Comparison of ENCODE assay signal across 8 cellular contexts in the genomic region with DNA sequence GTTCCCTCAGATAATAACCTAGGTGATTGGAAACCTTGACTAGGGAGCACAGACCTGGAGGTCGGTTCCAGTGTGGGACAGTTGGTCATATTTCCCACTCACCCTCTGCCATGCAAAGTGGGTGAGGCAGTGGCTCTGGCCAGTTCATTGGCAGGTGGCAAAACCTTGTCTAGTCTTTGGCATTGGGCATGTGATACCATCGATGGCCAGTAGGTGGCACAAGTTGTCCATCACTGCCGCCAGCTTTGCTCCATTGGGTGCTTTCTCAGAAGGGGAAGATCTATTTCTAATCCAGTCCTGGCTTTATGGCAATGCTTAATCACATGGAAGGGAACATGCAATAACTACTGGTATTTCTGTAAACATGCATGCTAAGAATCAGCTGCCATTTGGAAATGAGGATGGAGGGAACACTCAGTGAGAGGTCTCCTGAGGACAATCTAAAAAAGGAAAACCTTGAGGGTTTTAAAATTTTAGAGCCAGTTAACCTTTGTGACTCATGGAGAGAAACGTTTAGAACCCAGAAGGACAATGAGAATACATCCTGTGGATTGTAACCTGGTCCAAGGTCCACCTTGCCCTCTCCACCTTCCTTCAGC.
DNase-seq lines count a peak whose midpoint lies in the region; ATAC-seq and TF ChIP-seq lines count a peak whose summit lies in the region.
"Not testable (repeated sequence)": the region's sequence is repeated elsewhere in the genome, so short reads cannot be mapped to it uniquely, and the experiment has no call there.

No MANE protein-coding gene starts in this region.

- not testable (repeated sequence) for H3K9me3 ChIP-seq in CD8-positive, alpha-beta T cell (ENCODE audit: low read length); mesenchymal stem cell (ENCODE audit: control insufficient read depth, low read length)

- not testable (repeated sequence) for H3K27me3 Mint-ChIP-seq in CD8-positive, alpha-beta T cell (ENCODE audit: low read depth); T-cell; brain; stimulated activated naive B cell treated with anti-CD40 and anti-IgM and Interleukin-4, amounts not matched to agents 10 μg/mL and 1 μg/mL and 100 μg/mL, for 72 hours

- CTCF ChIA-PET in CD8-positive, alpha-beta T cell (lab: Charles Lee); T-cell (lab: Charles Lee): not testable (repeated sequence)

- POLR2A ChIA-PET in CD8-positive, alpha-beta T cell (lab: Charles Lee); T-cell (lab: Charles Lee): not testable (repeated sequence)

- H3K36me3 ChIP-seq in CD8-positive, alpha-beta T cell (ENCODE audit: insufficient read depth, low read length); mesenchymal stem cell (ENCODE audit: control insufficient read depth in 1 of 2, insufficient read depth in 2 of 2, low read depth in 1 of 2, low read length in 2 of 2): not testable (repeated sequence)

- not testable (repeated sequence) for H3K9ac ChIP-seq in mesenchymal stem cell (ENCODE audit: low read length)

- not testable (repeated sequence) for H3K36me3 Mint-ChIP-seq in CD8-positive, alpha-beta T cell; T-cell; brain; stimulated activated naive B cell treated with anti-CD40 and anti-IgM and Interleukin-4, amounts not matched to agents 10 μg/mL and 1 μg/mL and 100 μg/mL, for 72 hours

- H3K4me3 Mint-ChIP-seq in CD8-positive, alpha-beta T cell; T-cell; brain; stimulated activated naive B cell treated with anti-CD40 and anti-IgM and Interleukin-4, amounts not matched to agents 10 μg/mL and 1 μg/mL and 100 μg/mL, for 72 hours: not testable (repeated sequence)

- not testable (repeated sequence) for H2BK5ac ChIP-seq in mesenchymal stem cell (ENCODE audit: low read depth, low read length, poor library complexity, severe bottlenecking)

- not testable (repeated sequence) for H3K27ac ChIP-seq in CD8-positive, alpha-beta T cell (ENCODE audit: low read depth, low read length); mesenchymal stem cell (ENCODE audit: low read length, poor library complexity, severe bottlenecking)

- H3K23ac ChIP-seq in mesenchymal stem cell (ENCODE audit: low read length in 2 of 2): not testable (repeated sequence)

- not testable (repeated sequence) for H2BK15ac ChIP-seq in mesenchymal stem cell (ENCODE audit: low read depth, poor library complexity, severe bottlenecking)

- H4K8ac ChIP-seq in mesenchymal stem cell (ENCODE audit: low read length): not testable (repeated sequence)

- H2AK5ac ChIP-seq in mesenchymal stem cell (ENCODE audit: low read length, severe bottlenecking): not testable (repeated sequence)

- not testable (repeated sequence) for H3K4me2 ChIP-seq in mesenchymal stem cell (ENCODE audit: low read length, poor library complexity, severe bottlenecking)

- DNase-seq in CD8-positive, alpha-beta T cell; stimulated activated naive B cell treated with anti-CD40 and anti-IgM and Interleukin-4, amounts not matched to agents 10 μg/mL and 1 μg/mL and 100 μg/mL, for 72 hours: not testable (repeated sequence)
- DNase-seq in T-cell: peak in 5 of 34 experiments; percentile 0 to 17 (median 11)
- peak; percentile 6 for DNase-seq in foreskin melanocyte
- peak; percentile 54 for DNase-seq in mesenchymal stem cell

- peak; percentile 57 for TF ChIP-seq CTCF in CD8-positive, alpha-beta T cell (IDR thresholded peaks at IDR 0.05)
- TF ChIP-seq CTCF in brain (conservative IDR thresholded peaks at IDR 0.05): peak; percentile 63 to 72

- 0% methylated on average over 1 of the region's 4 CpGs for WGBS in mesenchymal stem cell

- H3K79me1 ChIP-seq in mesenchymal stem cell (replicated peaks; ENCODE audit: low read length, poor library complexity, severe bottlenecking): not testable (repeated sequence)

- not testable (repeated sequence) for H3K27me3 ChIP-seq in CD8-positive, alpha-beta T cell (ENCODE audit: insufficient read depth, low read length); mesenchymal stem cell (ENCODE audit: control insufficient read depth in 1 of 2, insufficient read depth in 1 of 2, low read length in 2 of 2)

- H3K4me1 Mint-ChIP-seq in CD8-positive, alpha-beta T cell (ENCODE audit: low read depth); T-cell; brain; stimulated activated naive B cell treated with anti-CD40 and anti-IgM and Interleukin-4, amounts not matched to agents 10 μg/mL and 1 μg/mL and 100 μg/mL, for 72 hours: not testable (repeated sequence)

- not testable (repeated sequence) for H3K18ac ChIP-seq in mesenchymal stem cell (ENCODE audit: low read depth in 1 of 2, low read length in 2 of 2)

- not testable (repeated sequence) for H2BK120ac ChIP-seq in mesenchymal stem cell (ENCODE audit: low read depth, low read length)

- intact Hi-C loops in CD8-positive, alpha-beta T cell (cut with DNase I, micrococcal nuclease): not testable (repeated sequence)

- not testable (repeated sequence) for H3K4me3 ChIP-seq in CD8-positive, alpha-beta T cell (ENCODE audit: low read depth, low read length); mesenchymal stem cell (ENCODE audit: insufficient read depth in 1 of 2, low read depth in 1 of 2, low read length in 2 of 2)

- not testable (repeated sequence) for H3K14ac ChIP-seq in mesenchymal stem cell (ENCODE audit: low read length in 2 of 2)

- H3K4ac ChIP-seq in mesenchymal stem cell (ENCODE audit: low read depth in 1 of 2, low read length in 2 of 2): not testable (repeated sequence)

- not testable (repeated sequence) for H3K27ac Mint-ChIP-seq in CD8-positive, alpha-beta T cell; T-cell; brain; stimulated activated naive B cell treated with anti-CD40 and anti-IgM and Interleukin-4, amounts not matched to agents 10 μg/mL and 1 μg/mL and 100 μg/mL, for 72 hours

- H4K91ac ChIP-seq in mesenchymal stem cell (ENCODE audit: low read length): not testable (repeated sequence)

- H3K9me3 Mint-ChIP-seq in CD8-positive, alpha-beta T cell; T-cell; brain; stimulated activated naive B cell treated with anti-CD40 and anti-IgM and Interleukin-4, amounts not matched to agents 10 μg/mL and 1 μg/mL and 100 μg/mL, for 72 hours: not testable (repeated sequence)

- H2AFZ ChIP-seq in mesenchymal stem cell (ENCODE audit: low read depth, low read length): not testable (repeated sequence)

- not testable (repeated sequence) for H2BK12ac ChIP-seq in mesenchymal stem cell (ENCODE audit: low read length in 2 of 2)

- peak; percentile 84 for ATAC-seq in CD8-positive, alpha-beta T cell
- ATAC-seq in GM19463 (IDR thresholded peaks at IDR 0.05; ENCODE audit: unreplicated experiment): peak; percentile 39
- peak; percentile 78 for ATAC-seq in HG03175 (IDR thresholded peaks at IDR 0.05; ENCODE audit: unreplicated experiment)
- peak; percentile 37 to 82 (median 68) for ATAC-seq in T-cell (replicated peaks in 1 of 4)
- peak; percentile 89 to 91 for ATAC-seq in stimulated activated naive B cell treated with anti-CD40 and anti-IgM and Interleukin-4, amounts not matched to agents 10 μg/mL and 1 μg/mL and 100 μg/mL, for 72 hours (replicated peaks)

- not testable (repeated sequence) for H3K4me1 ChIP-seq in CD8-positive, alpha-beta T cell (ENCODE audit: insufficient read depth, low read length); mesenchymal stem cell (ENCODE audit: control insufficient read depth, insufficient read depth, low read depth, low read length)

Comparison
In these comparisons a context has a peak if more than half of its experiments do, and no peak if none do; other contexts are left out.
1. ATAC-seq: peak in every context shown above with its lines; median percentile 90 in stimulated activated naive B cell treated with anti-CD40 and anti-IgM and Interleukin-4, amounts not matched to agents 10 μg/mL and 1 μg/mL and 100 μg/mL, for 72 hours; 84 in CD8-positive, alpha-beta T cell; 78 in HG03175; 68 in T-cell; 39 in GM19463.